ENCODE assay signal across 13 cellular contexts in genomic region chr22:27372969-27373670, GRCh38.
DNase-seq lines count a peak whose midpoint lies in the region; ATAC-seq, FAIRE-seq and TF ChIP-seq lines count a peak whose summit lies in the region.
"Had no signal": no experiment of that assay in that cellular context is flagged by ENCODE, and none has a peak within 500 bp of the region (broad histone marks: within the 10 kb centered on the region; RNA-seq: fewer than 3 reads in every experiment).

No MANE protein-coding gene starts in this region.

- peak overlapping the region; percentile 66 for H2BK5ac ChIP-seq in H1 (ENCODE audit: low read depth, low read length)

- POLR2A ChIA-PET in H1 (lab: Charles Lee; ENCODE audit: partially characterized antibody) = interaction anchor here (0.8 to 1.2 kb wide), 3 partner anchors 10 to 308 kb away, joined by 3 read pairs; no protein-coding TSS in a partner anchor

- no peaks in the 10 kb centered on the region; the same call in 1 of the 2 replicates for H3K23me2 ChIP-seq in H1 (ENCODE audit: low read depth, low read length)

- intact Hi-C loops in uterus (cut with DNase I; ENCODE audit: low total_unique reads) = no loop called here

- H4K20me1 ChIP-seq in DND-41 (ENCODE audit: insufficient read depth, low read length) = no peaks in the 10 kb centered on the region
- H4K20me1 ChIP-seq in H1 (replicated peaks in 1 of 2; ENCODE audit: control insufficient read depth in 1 of 2, insufficient read depth in 2 of 2, low read length in 2 of 2) = no peaks in the 10 kb centered on the region

- no peaks in the 10 kb centered on the region for H3K9me3 Mint-ChIP-seq in neural crest cell

- CTCF ChIA-PET in H1 (lab: Charles Lee; ENCODE audit: partially characterized antibody) = interaction anchor here (0.6 to 1.4 kb wide), 7 partner anchors 10 to 289 kb away, joined by 3 to 6 read pairs (median 3); no protein-coding TSS in a partner anchor

- peak overlapping the region; percentile 92; the same call in 1 of the 2 replicates for H2BK12ac ChIP-seq in H1 (ENCODE audit: low read depth, low read length)

- no peak overlapping the region for H3K4me3 Mint-ChIP-seq in neural crest cell

- no peaks in the 10 kb centered on the region for H3K4me1 ChIP-seq in DND-41 (ENCODE audit: insufficient read depth, low read length)
- H3K4me1 ChIP-seq in H1 (replicated peaks in 1 of 4; ENCODE audit: control insufficient read depth in 3 of 4, insufficient read depth in 4 of 4, low read length in 3 of 4) = peaks cover 2 to 10% (median 4%) of the 10 kb centered on the region in 4 experiments; a peak in 5 of 7 replicates
- H3K4me1 ChIP-seq in uterus = no peaks in the 10 kb centered on the region

- peak overlapping the region; percentile 64 for H2BK120ac ChIP-seq in H1 (replicated peaks; ENCODE audit: low read depth, low read length)

- no peaks in the 10 kb centered on the region for H3K79me1 ChIP-seq in H1 (ENCODE audit: low read depth, low read length)

- H3K79me2 ChIP-seq in DND-41 (ENCODE audit: insufficient read depth, low read length) = no peaks in the 10 kb centered on the region
- no peaks in the 10 kb centered on the region for H3K79me2 ChIP-seq in H1 (ENCODE audit: control insufficient read depth in 1 of 2, insufficient read depth in 2 of 2, low read length in 2 of 2)

- H3K36me3 Mint-ChIP-seq in neural crest cell (ENCODE audit: low read depth) = no peaks in the 10 kb centered on the region

- H3K9me3 ChIP-seq in DND-41 (ENCODE audit: insufficient read depth, low read length, severe bottlenecking) (no peaks in the 10 kb centered on the region), H1 (ENCODE audit: insufficient read depth in 2 of 2, low read depth in 1 of 2, low read length in 1 of 2) (no peaks in the 10 kb centered on the region), uterus (no peaks in the 10 kb centered on the region)

- H2BK20ac ChIP-seq in H1 (ENCODE audit: low read length) = no peak overlapping the region

- H3K4me3 ChIP-seq in DND-41 (ENCODE audit: low read depth in 1 of 2, low read length in 2 of 2) = no peak overlapping the region
- peak overlapping the region in 3 of 4 experiments; percentile 16 to 43 (median 17); a peak in 3 of 8 replicates for H3K4me3 ChIP-seq in H1 (ENCODE audit: extremely low read depth in 1 of 4, insufficient read depth in 2 of 4, low read depth in 3 of 4, low read length in 4 of 4)
- no peak overlapping the region for H3K4me3 ChIP-seq in uterus

- ATAC-seq in DND-41 (ENCODE audit: insufficient read depth, low read depth) (no peak), GM21529 (IDR thresholded peaks at IDR 0.05; ENCODE audit: unreplicated experiment) (no peak), GM18870 (IDR thresholded peaks at IDR 0.05; ENCODE audit: unreplicated experiment) (no peak)

- TF ChIP-seq CTCF in DND-41 (IDR thresholded peaks at IDR 0.05; ENCODE audit: borderline replicate concordance, extremely low read depth, low read length, poor library complexity, severe bottlenecking) = no peak
- peak; percentile 25 to 55 (median 53); a peak in 3 of 4 replicates for TF ChIP-seq CTCF in H1 (IDR thresholded peaks at IDR 0.05; ENCODE audit: control extremely low read depth in 1 of 3, insufficient read depth in 1 of 3, low read depth in 1 of 3, low read length in 3 of 3)
- peak; percentile 59 for TF ChIP-seq CTCF in neural crest cell (conservative IDR thresholded peaks at IDR 0.05)
- TF ChIP-seq CTCF in uterus (IDR thresholded peaks at IDR 0.05) = no peak

- H3K27ac ChIP-seq in DND-41 (ENCODE audit: low read length) = no peak overlapping the region
- H3K27ac ChIP-seq in H1 (ENCODE audit: low read depth, low read length) = no peak overlapping the region
- no peak overlapping the region for H3K27ac ChIP-seq in uterus

- peak; percentile 45 to 56; a peak in 3 of 4 replicates for TF ChIP-seq RAD21 in H1 (IDR thresholded peaks at IDR 0.05 in 1 of 2, conservative IDR thresholded peaks at IDR 0.05 in 1 of 2; ENCODE audit: low read depth in 2 of 2, low read length in 2 of 2)

- no peak overlapping the region for H3K14ac ChIP-seq in H1 (ENCODE audit: insufficient read length)

- no peak overlapping the region for H3K56ac ChIP-seq in H1 (replicated peaks; ENCODE audit: insufficient read length, low read depth, low read length)

- H3K27me3 Mint-ChIP-seq in neural crest cell (ENCODE audit: low read depth) = no peaks in the 10 kb centered on the region

- H3K4me2 ChIP-seq in DND-41 (ENCODE audit: insufficient read depth, low read length) (no peak overlapping the region), H1 (ENCODE audit: insufficient read depth in 1 of 2, low read depth in 2 of 2, low read length in 2 of 2) (peak overlapping the region; percentile 57)

- no peak overlapping the region for H3K9ac ChIP-seq in DND-41 (ENCODE audit: low read depth, low read length)
- H3K9ac ChIP-seq in H1 (replicated peaks in 1 of 4; ENCODE audit: extremely low read depth in 1 of 4, low read depth in 3 of 4, low read length in 3 of 4) = no peak overlapping the region

- H3K27ac Mint-ChIP-seq in neural crest cell (ENCODE audit: unreplicated experiment) = no peak overlapping the region

- FAIRE-seq in H1 (lab: Jason Lieb, UNC) = peak; percentile 72
- FAIRE-seq: colon, GM12891 had no signal

- H3K36me3 ChIP-seq in DND-41 (ENCODE audit: insufficient read depth, low read length) = no peaks in the 10 kb centered on the region
- H3K36me3 ChIP-seq in H1 (ENCODE audit: control insufficient read depth in 2 of 4, insufficient read depth in 4 of 4, low read length in 3 of 4) = no peaks in the 10 kb centered on the region
- no peaks in the 10 kb centered on the region for H3K36me3 ChIP-seq in uterus

- H2AFZ ChIP-seq in DND-41 (ENCODE audit: low read depth, low read length) (no peak overlapping the region), H1 (ENCODE audit: low read length) (peak overlapping the region; percentile 91)

- peak; percentile 9 for DNase-seq in DND-41
- peak; percentile 80 for DNase-seq in NCI-H510A treated with DMSO at 0.1 percent for 48 hours (lab: John Stamatoyannopoulos, UW)
- peak; percentile 84 to 88 for DNase-seq in H1 (ENCODE audit: low read depth in 1 of 2, low spot score in 2 of 2)
- peak; percentile 82 for DNase-seq in neural crest cell (ENCODE audit: low read depth, low spot score)
- DNase-seq in cortex of kidney (lab: John Stamatoyannopoulos, UW) = no peak
- DNase-seq in uterus = no peak
- DNase-seq: activated gamma-delta T cell; C1 segment of cervical spinal cord; stimulated activated CD4-positive, alpha-beta T cell treated with anti-CD3 and anti-CD28 coated beads, Interleukin-4, amount 100 ng/mL, for 1 hour had no signal

- H4K91ac ChIP-seq in H1 (replicated peaks; ENCODE audit: insufficient read length, low read length) = no peak overlapping the region

- H3K23ac ChIP-seq in H1 (ENCODE audit: insufficient read length) = no peak overlapping the region

- H2AK5ac ChIP-seq in H1 (ENCODE audit: low read depth, low read length) = no peak overlapping the region

- no peak overlapping the region for H4K5ac ChIP-seq in H1 (ENCODE audit: insufficient read length, low read depth, low read length)

- no peaks in the 10 kb centered on the region for H3K27me3 ChIP-seq in DND-41 (ENCODE audit: insufficient read depth, low read length, poor library complexity)
- H3K27me3 ChIP-seq in H1 (replicated peaks in 1 of 4; ENCODE audit: control insufficient read depth in 3 of 4, extremely low read depth in 1 of 4, insufficient read depth in 3 of 4, low read length in 3 of 4) = no peaks in the 10 kb centered on the region
- no peaks in the 10 kb centered on the region for H3K27me3 ChIP-seq in uterus

- peaks cover 25% of the 10 kb centered on the region for H3K4me1 Mint-ChIP-seq in neural crest cell

- no peak overlapping the region for H3K18ac ChIP-seq in H1 (ENCODE audit: extremely low read depth, low read length)

- no peak overlapping the region for H4K8ac ChIP-seq in H1 (ENCODE audit: extremely low read depth, insufficient read depth, low read length)

- no peak for TF ChIP-seq EP300 in H1 (IDR thresholded peaks at IDR 0.05; ENCODE audit: borderline replicate concordance in 1 of 2, low read depth in 2 of 2, low read length in 2 of 2)

- TF ChIP-seq POLR2A in H1 (IDR thresholded peaks at IDR 0.05; ENCODE audit: control extremely low read depth in 1 of 2, low read depth in 2 of 2, low read length in 2 of 2) = no peak
- no peak for TF ChIP-seq POLR2A in uterus (IDR thresholded peaks at IDR 0.05)

- 19% methylated on average over 10 of the region's 10 CpGs; no CpG with 5 or more reads in 1 of the 2 experiments for WGBS in H1 (ENCODE audit: extremely low coverage in 1 of 2, insufficient coverage in 1 of 2, insufficient read length in 1 of 2, insufficient replicate concordance in 2 of 2, low coverage in 1 of 2, low lambda C conversion rate in 2 of 2, missing lambda C conversion rate in 1 of 2), 2 experiments

- no peak overlapping the region for H2BK15ac ChIP-seq in H1 (ENCODE audit: low read length)

- H3K4ac ChIP-seq in H1 (replicated peaks; ENCODE audit: insufficient read length, low read depth, low read length) = no peak overlapping the region

TF ChIP-seq in H1, 55 proteins besides CTCF, POLR2A, EP300 and RAD21 (continues in another document):
- TF ChIP-seq HDAC6 (IDR thresholded peaks at IDR 0.05; ENCODE audit: low read depth, low read length) (no peak), HDAC2 (IDR thresholded peaks at IDR 0.05; ENCODE audit: borderline replicate concordance in 1 of 2, low read depth in 2 of 2, low read length in 2 of 2) (no peak), SIX5 (IDR thresholded peaks at IDR 0.05; ENCODE audit: low read depth, low read length) (no peak), CHD2 (IDR thresholded peaks at IDR 0.05; ENCODE audit: low read length) (peak; percentile 50; the same call in 1 of the 2 replicates), ATF2 (IDR thresholded peaks at IDR 0.05; ENCODE audit: low read length) (no peak), SP4 (IDR thresholded peaks at IDR 0.05; ENCODE audit: low read length) (no peak), KDM1A (IDR thresholded peaks at IDR 0.05; ENCODE audit: borderline replicate concordance, low read length) (no peak), TBP (IDR thresholded peaks at IDR 0.05; ENCODE audit: low read depth, low read length) (peak; percentile 18; the same call in 1 of the 2 replicates), POU5F1 (IDR thresholded peaks at IDR 0.05; ENCODE audit: low read depth, low read length) (no peak), SIN3A (conservative IDR thresholded peaks at IDR 0.05 in 1 of 2, IDR thresholded peaks at IDR 0.05 in 1 of 2; ENCODE audit: low read depth in 1 of 2, low read length in 2 of 2) (0 out of 4 replicates have a peak, but pooled peaks of 1 of the 2 experiments have one; percentile 45)

Comparison
In these comparisons a context has a peak if more than half of its experiments do, and no peak if none do; other contexts are left out.
1. DNase-seq: peak in DND-41 (single experiment), NCI-H510A treated with DMSO at 0.1 percent for 48 hours (single experiment), H1 (2 of 2) and neural crest cell (single experiment); none in cortex of kidney (single experiment) and uterus (0 of 2).
2. H3K4me3 ChIP-seq: peak in H1 (3 of 4); none in DND-41 (0 of 2) and uterus (0 of 2).
3. CTCF ChIP-seq: peak in H1 (3 of 3) and neural crest cell (single experiment); none in DND-41 (single experiment) and uterus (0 of 4).